Comparison of ENCODE assay signal across 7 cellular contexts in genomic region chr2:47033102-47033880, GRCh38.
DNase-seq lines count a peak whose midpoint lies in the region; ATAC-seq and TF ChIP-seq lines count a peak whose summit lies in the region.

No MANE protein-coding gene starts in this region.

- WGBS in SK-N-SH (ENCODE audit: low lambda C conversion rate), result 55% methylated on average over 12 of the region's 12 CpGs

- peak overlapping the region in 1 of 2 donors; percentile 31 for H3K4me3 Mint-ChIP-seq in stimulated activated naive B cell treated with anti-CD40 and anti-IgM and Interleukin-4, amounts not matched to agents 10 μg/mL and 1 μg/mL and 100 μg/mL, for 72 hours

- peak overlapping the region; percentile 65 for H3K27ac Mint-ChIP-seq in stimulated activated naive B cell treated with anti-CD40 and anti-IgM and Interleukin-4, amounts not matched to agents 10 μg/mL and 1 μg/mL and 100 μg/mL, for 72 hours

- TF ChIP-seq CTCF in SK-N-SH (IDR thresholded peaks at IDR 0.05), result no peak

- peaks cover 41 to 45% of the 10 kb centered on the region in 2 donors for H3K4me1 Mint-ChIP-seq in stimulated activated naive B cell treated with anti-CD40 and anti-IgM and Interleukin-4, amounts not matched to agents 10 μg/mL and 1 μg/mL and 100 μg/mL, for 72 hours

- H3K27ac ChIP-seq in SK-N-SH (ENCODE audit: low read depth in 2 of 2, low read length in 1 of 2), result peak overlapping the region; percentile 100

- H2AFZ ChIP-seq in SK-N-SH (ENCODE audit: low read depth), result no peak overlapping the region

- TF ChIP-seq RAD21 in SK-N-SH (IDR thresholded peaks at IDR 0.05; ENCODE audit: low read length), result peak; percentile 25; the same call in 1 of the 2 replicates

- peak; percentile 40 for DNase-seq in HK-2 (ENCODE audit: unreplicated experiment)
- DNase-seq in SK-N-SH, result peak; percentile 79
- DNase-seq in islet precursor cell, result peak; percentile 77
- DNase-seq in stimulated activated naive B cell treated with anti-CD40 and anti-IgM and Interleukin-4, amounts not matched to agents 10 μg/mL and 1 μg/mL and 100 μg/mL, for 72 hours, result no peak
- no peak for DNase-seq in MG63
- no peak for DNase-seq in T-helper 2 cell
- no peak for DNase-seq in stimulated activated CD4-positive, alpha-beta T cell treated with anti-CD3 and anti-CD28 coated beads, Interleukin-4, amount 100 ng/mL, for 1 hour

- no peaks in the 10 kb centered on the region for H3K9me2 ChIP-seq in SK-N-SH

- peak overlapping the region; percentile 78 for H3K4me2 ChIP-seq in SK-N-SH

- H3K4me1 ChIP-seq in SK-N-SH (ENCODE audit: control insufficient read depth in 1 of 2, insufficient read depth in 2 of 2, low read depth in 1 of 2, low read length in 1 of 2), result peaks cover 41 to 74% of the 10 kb centered on the region in 2 experiments

- H3K79me2 ChIP-seq in SK-N-SH (ENCODE audit: insufficient read depth), result peaks cover 8% of the 10 kb centered on the region; the same call in 1 of the 2 replicates

- H3K36me3 Mint-ChIP-seq in stimulated activated naive B cell treated with anti-CD40 and anti-IgM and Interleukin-4, amounts not matched to agents 10 μg/mL and 1 μg/mL and 100 μg/mL, for 72 hours, result peaks cover 50 to 65% of the 10 kb centered on the region in 2 donors

- CTCF ChIA-PET in SK-N-SH (lab: Yijun Ruan, JAX), result interaction anchor here (2.4 kb wide), 1 partner anchor 290 kb away, joined by 15 read pairs; no protein-coding TSS in a partner anchor

- H4K20me1 ChIP-seq in SK-N-SH (ENCODE audit: insufficient read depth), result no peaks in the 10 kb centered on the region

- H3K36me3 ChIP-seq in SK-N-SH (replicated peaks in 1 of 2; ENCODE audit: control insufficient read depth in 1 of 2, insufficient read depth in 2 of 2, low read length in 1 of 2) (peaks cover 0 to 6% of the 10 kb centered on the region in 2 experiments), MG63 (peaks cover 73% of the 10 kb centered on the region)

- peaks cover 17% of the 10 kb centered on the region for H3F3A ChIP-seq in SK-N-SH (replicated peaks; ENCODE audit: insufficient read depth)

- no peaks in the 10 kb centered on the region for H3K27me3 ChIP-seq in SK-N-SH (ENCODE audit: insufficient read depth)
- no peaks in the 10 kb centered on the region for H3K27me3 ChIP-seq in MG63

- no peaks in the 10 kb centered on the region for H3K9me3 Mint-ChIP-seq in stimulated activated naive B cell treated with anti-CD40 and anti-IgM and Interleukin-4, amounts not matched to agents 10 μg/mL and 1 μg/mL and 100 μg/mL, for 72 hours

- no peak for ATAC-seq in stimulated activated naive B cell treated with anti-CD40 and anti-IgM and Interleukin-4, amounts not matched to agents 10 μg/mL and 1 μg/mL and 100 μg/mL, for 72 hours (replicated peaks)

- H3K9me3 ChIP-seq in SK-N-SH (no peaks in the 10 kb centered on the region), MG63 (no peaks in the 10 kb centered on the region)

- H3K27me3 Mint-ChIP-seq in stimulated activated naive B cell treated with anti-CD40 and anti-IgM and Interleukin-4, amounts not matched to agents 10 μg/mL and 1 μg/mL and 100 μg/mL, for 72 hours, result no peaks in the 10 kb centered on the region

- H3K9ac ChIP-seq in SK-N-SH, result peak overlapping the region; percentile 92

- POLR2A ChIA-PET in SK-N-SH (lab: Yijun Ruan, JAX), result interaction anchor here (1.2 kb wide), 1 partner anchor 25 kb away, joined by 5 read pairs; no protein-coding TSS in a partner anchor

- H3K4me3 ChIP-seq in SK-N-SH (ENCODE audit: low read depth in 2 of 2, low read length in 1 of 2) (no peak overlapping the region), MG63 (no peak overlapping the region)

- TF ChIP-seq EP300 in SK-N-SH (IDR thresholded peaks at IDR 0.05; ENCODE audit: borderline replicate concordance in 1 of 2, low read depth in 1 of 2, low read length in 1 of 2), result peak in 1 of 2 experiments; percentile 82; a peak in 1 of 4 replicates

TF ChIP-seq in SK-N-SH, 30 proteins besides CTCF, POLR2A, EP300 and RAD21:
- no peak for TF ChIP-seq FOXJ3 (CRISPR knock-in tag; IDR thresholded peaks at IDR 0.05)
- TF ChIP-seq SMC3 (IDR thresholded peaks at IDR 0.05; ENCODE audit: low read depth, low read length), result peak; percentile 27; the same call in 1 of the 2 replicates
- TF ChIP-seq MEF2A (IDR thresholded peaks at IDR 0.05; ENCODE audit: borderline replicate concordance, low read depth), result no peak
- no peak; the same call in 1 of the 2 replicates for TF ChIP-seq RCOR1 (IDR thresholded peaks at IDR 0.05; ENCODE audit: low read length)
- peak; percentile 73 for TF ChIP-seq GATA2 (CRISPR knock-in tag; IDR thresholded peaks at IDR 0.05)
- TF ChIP-seq FOSL2 (IDR thresholded peaks at IDR 0.05; ENCODE audit: borderline replicate concordance, low read depth), result no peak
- peak; percentile 18 for TF ChIP-seq CHD2 (IDR thresholded peaks at IDR 0.05; ENCODE audit: low read length, partially characterized antibody)
- no peak for TF ChIP-seq RXRA (IDR thresholded peaks at IDR 0.05; ENCODE audit: borderline replicate concordance, low read depth)
- no peak for TF ChIP-seq USF1 (IDR thresholded peaks at IDR 0.05; ENCODE audit: borderline replicate concordance, low read depth)
- TF ChIP-seq FOXM1 (IDR thresholded peaks at IDR 0.05; ENCODE audit: low read depth), result no peak
- TF ChIP-seq POLR2AphosphoS5 (IDR thresholded peaks at IDR 0.05; ENCODE audit: low read depth, low read length), result no peak
- TF ChIP-seq MXI1 (IDR thresholded peaks at IDR 0.05; ENCODE audit: low read depth, low read length), result peak; percentile 78
- no peak for TF ChIP-seq GABPA (IDR thresholded peaks at IDR 0.05; ENCODE audit: low read depth)
- TF ChIP-seq NRF1 (IDR thresholded peaks at IDR 0.05; ENCODE audit: low read depth, low read length), result no peak

Comparison
In these comparisons a context has a peak if more than half of its experiments do, and no peak if none do; other contexts are left out.
1. DNase-seq: peak in HK-2 (single experiment), SK-N-SH (single experiment) and islet precursor cell (single experiment); none in stimulated activated naive B cell treated with anti-CD40 and anti-IgM and Interleukin-4, amounts not matched to agents 10 μg/mL and 1 μg/mL and 100 μg/mL, for 72 hours (single experiment), MG63 (single experiment), T-helper 2 cell (0 of 5) and stimulated activated CD4-positive, alpha-beta T cell treated with anti-CD3 and anti-CD28 coated beads, Interleukin-4, amount 100 ng/mL, for 1 hour (single experiment).